Comparison of ENCODE assay signal across 17 cellular contexts in the genomic region with DNA sequence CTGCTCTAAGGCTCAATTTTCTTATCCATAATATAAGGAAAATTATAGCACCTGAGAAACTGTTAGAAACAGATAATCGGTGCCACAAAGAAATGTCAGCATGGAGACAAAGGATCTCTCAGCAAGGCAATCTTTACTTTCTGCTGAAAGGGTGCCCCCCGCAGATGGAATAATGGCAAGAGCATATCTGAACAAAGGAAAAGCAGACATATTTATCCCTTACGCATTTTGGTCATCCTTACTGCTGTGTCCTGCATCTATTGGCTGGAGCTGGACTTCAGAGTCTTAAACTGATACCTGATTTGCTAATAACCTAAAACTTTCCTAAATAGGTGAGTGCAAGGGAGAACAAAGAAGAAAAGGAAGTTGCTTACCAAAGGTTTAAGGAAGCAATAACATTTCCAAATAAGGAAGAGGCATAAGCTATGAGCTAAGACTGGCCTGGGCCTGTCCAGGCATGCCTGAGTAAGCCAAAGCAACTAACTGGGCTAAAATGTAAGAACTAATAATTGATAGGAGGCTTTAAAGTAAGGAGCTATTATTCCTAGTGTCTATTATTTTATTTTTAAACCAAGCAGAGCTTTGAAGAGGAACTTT. TPM values are rescaled to one million over a fixed set of nuclear protein-coding genes. Genes with fewer than 3 reads are reported as not detected.
DNase-seq lines count a peak whose midpoint lies in the region; ATAC-seq and TF ChIP-seq lines count a peak whose summit lies in the region.
"Had no signal": no experiment of that assay in that cellular context is flagged by ENCODE, and none has a peak within 500 bp of the region (broad histone marks: within the 10 kb centered on the region; RNA-seq: fewer than 3 reads in every experiment).

No MANE protein-coding gene starts in this region.

- in situ Hi-C loops in ACHN (cut with HindIII; ENCODE audit: low pct_ligation_motif_present, low pct_unique_long_range_greater_than_20kb, low sequenced_read_pairs): no loop called here
- in situ Hi-C loops in KBM-7 (cut with MboI; ENCODE audit: low pct_unique_long_range_greater_than_20kb, low sequenced_read_pairs): no loop called here

- no peak overlapping the region for H3K4me3 ChIP-seq in foreskin fibroblast (ENCODE audit: low read depth in 1 of 2, low read length in 2 of 2)
- H3K4me3 ChIP-seq: colonic mucosa, psoas muscle had no signal

- peak overlapping the region; percentile 60 for H3K27ac Mint-ChIP-seq in activated CD8-positive, alpha-beta T cell treated with anti-CD3 and anti-CD28 coated beads, Interleukin-2, amount 10 ng/mL, durations not matched to agents 7 days and 5 days
- H3K27ac Mint-ChIP-seq: activated naive CD8-positive, alpha-beta T cell; immature natural killer cell had no signal

- no peak for TF ChIP-seq CTCF in foreskin fibroblast (IDR thresholded peaks at IDR 0.05; ENCODE audit: low read depth, low read length)

- peaks cover 9% of the 10 kb centered on the region for H3K36me3 Mint-ChIP-seq in activated CD8-positive, alpha-beta T cell treated with anti-CD3 and anti-CD28 coated beads, Interleukin-2, amount 10 ng/mL, durations not matched to agents 7 days and 5 days (ENCODE audit: low read depth)
- H3K36me3 Mint-ChIP-seq: activated naive CD8-positive, alpha-beta T cell; immature natural killer cell had no signal

- H3K9me3 Mint-ChIP-seq in activated CD8-positive, alpha-beta T cell treated with anti-CD3 and anti-CD28 coated beads, Interleukin-2, amount 10 ng/mL, durations not matched to agents 7 days and 5 days (ENCODE audit: insufficient read depth): peaks cover 15% of the 10 kb centered on the region

- POLR2A ChIA-PET in activated CD8-positive, alpha-beta T cell treated with anti-CD3 and anti-CD28 coated beads, Interleukin-2, amount 10 ng/mL, durations not matched to agents 7 days and 5 days (lab: Charles Lee): no interaction called here

- peaks cover 5% of the 10 kb centered on the region for H3K4me1 Mint-ChIP-seq in activated CD8-positive, alpha-beta T cell treated with anti-CD3 and anti-CD28 coated beads, Interleukin-2, amount 10 ng/mL, durations not matched to agents 7 days and 5 days (ENCODE audit: low read depth)
- H3K4me1 Mint-ChIP-seq: immature natural killer cell had no signal

- CTCF ChIA-PET in activated CD8-positive, alpha-beta T cell treated with anti-CD3 and anti-CD28 coated beads, Interleukin-2, amount 10 ng/mL, durations not matched to agents 7 days and 5 days (lab: Charles Lee): interaction anchor here (1.1 kb wide), 1 partner anchor 204 kb away, joined by 4 read pairs; no protein-coding TSS in a partner anchor

- H3K4me3 Mint-ChIP-seq in activated CD8-positive, alpha-beta T cell treated with anti-CD3 and anti-CD28 coated beads, Interleukin-2, amount 10 ng/mL, durations not matched to agents 7 days and 5 days: no peak overlapping the region
- H3K4me3 Mint-ChIP-seq: activated naive CD8-positive, alpha-beta T cell; immature natural killer cell had no signal

- peak; percentile 43 for DNase-seq in ACHN
- DNase-seq in KBM-7: peak; percentile 64
- DNase-seq in activated CD8-positive, alpha-beta T cell treated with anti-CD3 and anti-CD28 coated beads, Interleukin-2, amount 10 ng/mL, durations not matched to agents 7 days and 5 days: no peak
- peak; percentile 1 to 2 for DNase-seq in foreskin fibroblast
- no peak for DNase-seq in NCI-H446 treated with DMSO at 0.1 percent for 48 hours (lab: John Stamatoyannopoulos, UW)
- DNase-seq: colonic mucosa; DMS79 treated with DMSO at 0.1 percent for 48 hours; H7; immature natural killer cell; NCI-H1105; NCI-H526; psoas muscle; stimulated activated CD4-positive, alpha-beta T cell treated with anti-CD3 and anti-CD28 coated beads, Interleukin-2, amount 100 ng/mL, for 24 hours had no signal

- peaks cover 3% of the 10 kb centered on the region for H3K27me3 Mint-ChIP-seq in activated CD8-positive, alpha-beta T cell treated with anti-CD3 and anti-CD28 coated beads, Interleukin-2, amount 10 ng/mL, durations not matched to agents 7 days and 5 days (ENCODE audit: low read depth)

- ATAC-seq in activated CD8-positive, alpha-beta T cell treated with anti-CD3 and anti-CD28 coated beads, Interleukin-2, amount 10 ng/mL, durations not matched to agents 7 days and 5 days: no peak
- no peak for ATAC-seq in HG03175 (IDR thresholded peaks at IDR 0.05; ENCODE audit: unreplicated experiment)
- ATAC-seq in HG03095 (IDR thresholded peaks at IDR 0.05; ENCODE audit: unreplicated experiment): no peak
- ATAC-seq in GM18909 (IDR thresholded peaks at IDR 0.05; ENCODE audit: poor library complexity, unreplicated experiment): no peak
- ATAC-seq: psoas muscle had no signal

RNA-seq across cellular contexts. Expression of gene ELMO1, which starts 39.6 kb away (rescaled TPM):
- total RNA-seq in activated CD8-positive, alpha-beta T cell treated with anti-CD3 and anti-CD28 coated beads, Interleukin-2, amount 10 ng/mL, durations not matched to agents 7 days and 5 days: 10 to 100 TPM; 64.0 to 68.5 TPM

Comparison
In these comparisons a context has a peak if more than half of its experiments do, and no peak if none do; other contexts are left out.
1. DNase-seq: peak in ACHN (single experiment), KBM-7 (single experiment) and foreskin fibroblast (2 of 2); none in activated CD8-positive, alpha-beta T cell treated with anti-CD3 and anti-CD28 coated beads, Interleukin-2, amount 10 ng/mL, durations not matched to agents 7 days and 5 days (single experiment) and NCI-H446 treated with DMSO at 0.1 percent for 48 hours (single experiment).